ENCODE assay signal across 11 cellular contexts in genomic region chr22:43002198-43002577, GRCh38. TPM values are rescaled to one million over a fixed set of nuclear protein-coding genes. Genes with fewer than 3 reads are reported as not detected.
DNase-seq lines count a peak whose midpoint lies in the region; ATAC-seq and TF ChIP-seq lines count a peak whose summit lies in the region.
"Had no signal": no experiment of that assay in that cellular context is flagged by ENCODE, and none has a peak within 500 bp of the region (broad histone marks: within the 10 kb centered on the region; RNA-seq: fewer than 3 reads in every experiment).

No MANE protein-coding gene starts in this region.

- TF ChIP-seq EP300 in upper lobe of left lung (IDR thresholded peaks at IDR 0.05): no peak

- H3K79me2 ChIP-seq in hepatocyte: peaks cover 96% of the 10 kb centered on the region

- H4K20me1 ChIP-seq in hepatocyte (ENCODE audit: insufficient read depth, poor library complexity, severe bottlenecking): peaks cover 5% of the 10 kb centered on the region

- H3K27me3 ChIP-seq in right atrium auricular region (no peaks in the 10 kb centered on the region), hepatocyte (no peaks in the 10 kb centered on the region), upper lobe of left lung (no peaks in the 10 kb centered on the region), Peyer's patch (no peaks in the 10 kb centered on the region)
- H3K27me3 ChIP-seq: heart right ventricle had no signal

- H3K4me1 Mint-ChIP-seq in activated naive CD8-positive, alpha-beta T cell (ENCODE audit: low read depth): peaks cover 81% of the 10 kb centered on the region

- ATAC-seq in Right ventricle myocardium inferior (no peak), upper lobe of left lung (ENCODE audit: low FRiP score in 2 of 2) (peak in 1 of 2 donors; percentile 47)
- ATAC-seq: activated CD4-positive, alpha-beta T cell treated with anti-CD3 and anti-CD28 coated beads for 36 hours had no signal

- DNase-seq in right atrium auricular region (ENCODE audit: low spot score) (no peak), Right ventricle myocardium inferior (ENCODE audit: missing footprints) (no peak), hepatocyte (ENCODE audit: low spot score) (no peak), upper lobe of left lung (no peak), NCI-H1930 (lab: John Stamatoyannopoulos, UW) (no peak), Peyer's patch (no peak), NCI-H748 treated with DMSO at 0.1 percent for 48 hours (lab: John Stamatoyannopoulos, UW) (no peak)
- DNase-seq: activated CD4-positive, alpha-beta T cell treated with anti-CD3 and anti-CD28 coated beads for 36 hours; heart right ventricle; NCI-H146 had no signal

- intact Hi-C loops in Right ventricle myocardium inferior (cut with DNase I): no loop called here

- peak overlapping the region; percentile 18 for H3K4me3 Mint-ChIP-seq in activated naive CD8-positive, alpha-beta T cell
- H3K4me3 Mint-ChIP-seq: activated CD4-positive, alpha-beta T cell treated with anti-CD3 and anti-CD28 coated beads for 36 hours had no signal

- no peaks in the 10 kb centered on the region for H3K9me3 Mint-ChIP-seq in activated naive CD8-positive, alpha-beta T cell (ENCODE audit: low read depth)

- H3K9me2 ChIP-seq in hepatocyte (replicated peaks; ENCODE audit: insufficient read depth): no peaks in the 10 kb centered on the region

- peaks cover 3% of the 10 kb centered on the region for H3K36me3 Mint-ChIP-seq in activated naive CD8-positive, alpha-beta T cell

- H3K4me1 ChIP-seq in right atrium auricular region (peaks cover 0 to 66% of the 10 kb centered on the region in 2 donors), hepatocyte (ENCODE audit: insufficient read depth) (peaks cover 71% of the 10 kb centered on the region), upper lobe of left lung (peaks cover 60 to 94% (median 67%) of the 10 kb centered on the region in 4 donors), Peyer's patch (peaks cover 0 to 79% (median 14%) of the 10 kb centered on the region in 4 donors)

- H3K27ac Mint-ChIP-seq in activated naive CD8-positive, alpha-beta T cell: peak overlapping the region; percentile 4
- H3K27ac Mint-ChIP-seq: activated CD4-positive, alpha-beta T cell treated with anti-CD3 and anti-CD28 coated beads for 36 hours had no signal

- TF ChIP-seq CTCF in right atrium auricular region (IDR thresholded peaks at IDR 0.05): no peak
- no peak for TF ChIP-seq CTCF in hepatocyte (IDR thresholded peaks at IDR 0.05; ENCODE audit: poor library complexity)
- no peak for TF ChIP-seq CTCF in upper lobe of left lung (IDR thresholded peaks at IDR 0.05)
- TF ChIP-seq CTCF in Peyer's patch (IDR thresholded peaks at IDR 0.05): no peak

- H3K36me3 ChIP-seq in right atrium auricular region (no peaks in the 10 kb centered on the region), hepatocyte (replicated peaks; ENCODE audit: insufficient read depth, low read depth) (no peaks in the 10 kb centered on the region), upper lobe of left lung (no peaks in the 10 kb centered on the region), Peyer's patch (no peaks in the 10 kb centered on the region)
- H3K36me3 ChIP-seq: heart right ventricle had no signal

- H3K27ac ChIP-seq in right atrium auricular region: peak overlapping the region; percentile 47 to 61
- H3K27ac ChIP-seq in hepatocyte: peak overlapping the region; percentile 89
- H3K27ac ChIP-seq in upper lobe of left lung: peak overlapping the region; percentile 5 to 78 (median 54)
- H3K27ac ChIP-seq in Peyer's patch: peak overlapping the region in 2 of 4 donors; percentile 14 to 63

- TF ChIP-seq POLR2A in upper lobe of left lung (IDR thresholded peaks at IDR 0.05) (no peak), Peyer's patch (IDR thresholded peaks at IDR 0.05) (no peak)

- 33% methylated on average over 5 of the region's 5 CpGs for WGBS in hepatocyte (ENCODE audit: low lambda C conversion rate, missing lambda C conversion rate)
- WGBS in upper lobe of left lung, 2 donors: 45% methylated on average over 5 of the region's 5 CpGs

- H3K9me3 ChIP-seq in right atrium auricular region: no peaks in the 10 kb centered on the region
- no peaks in the 10 kb centered on the region for H3K9me3 ChIP-seq in hepatocyte (ENCODE audit: low read depth)
- no peaks in the 10 kb centered on the region for H3K9me3 ChIP-seq in upper lobe of left lung
- H3K9me3 ChIP-seq in Peyer's patch: no peaks in the 10 kb centered on the region

- H2AFZ ChIP-seq in hepatocyte: no peak overlapping the region

- H3K27me3 Mint-ChIP-seq in activated naive CD8-positive, alpha-beta T cell: no peaks in the 10 kb centered on the region
- H3K27me3 Mint-ChIP-seq: activated CD4-positive, alpha-beta T cell treated with anti-CD3 and anti-CD28 coated beads for 36 hours had no signal

- H3K4me3 ChIP-seq in right atrium auricular region (no peak overlapping the region), hepatocyte (no peak overlapping the region), upper lobe of left lung (no peak overlapping the region), Peyer's patch (no peak overlapping the region)
- H3K4me3 ChIP-seq: heart right ventricle had no signal

- peak overlapping the region; percentile 42 for H3K4me2 ChIP-seq in hepatocyte

RNA-seq across cellular contexts. Expression of gene PACSIN2, which starts 12.8 kb away (rescaled TPM):
- total RNA-seq in right atrium auricular region (10 to 100 TPM; 66.3 to 89.8 TPM), Right ventricle myocardium inferior (64.9 TPM), hepatocyte (77.7 and 87.4 TPM in 2 replicates), upper lobe of left lung (100 to 1,000 TPM; 120 to 186 (median 151) TPM), Peyer's patch (100 to 1,000 TPM in 3 of 4 donors, 10 to 100 TPM in 1; 58.0 to 149 (median 110) TPM)
- 85.5 and 86.3 TPM in 2 replicates for polyA plus RNA-seq in hepatocyte
